In the genomic region with DNA sequence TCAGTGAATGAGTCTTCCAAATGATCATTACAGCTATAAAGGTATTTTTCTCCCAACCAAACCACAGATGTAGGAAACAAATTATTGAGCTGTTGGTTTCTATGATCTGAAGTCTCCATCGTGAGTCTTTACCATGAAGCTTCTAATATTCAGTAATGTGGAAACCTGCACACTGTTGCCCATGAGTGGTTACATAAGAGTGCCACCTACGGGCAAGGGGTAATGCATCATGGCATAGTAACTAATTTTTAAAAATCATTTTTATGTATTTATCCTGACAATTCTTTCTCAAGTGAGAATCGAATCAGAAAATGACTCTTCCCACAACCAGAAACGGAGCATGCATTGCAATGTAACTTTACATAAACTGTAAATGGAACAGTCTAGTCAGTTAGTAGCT, we compare ENCODE assay signal across 17 cellular contexts.
DNase-seq lines count a peak whose midpoint lies in the region; ATAC-seq, FAIRE-seq and TF ChIP-seq lines count a peak whose summit lies in the region.
"Had no signal": no experiment of that assay in that cellular context is flagged by ENCODE, and none has a peak within 500 bp of the region (broad histone marks: within the 10 kb centered on the region; RNA-seq: fewer than 3 reads in every experiment).

No MANE protein-coding gene starts in this region.

- ATAC-seq in HepG2, result no peak

- FAIRE-seq in small intestine (lab: Jason Lieb, UNC) (no peak), HepG2 (lab: Jason Lieb, UNC) (no peak)
- FAIRE-seq: G401.6 had no signal

- H3K4me3 ChIP-seq in SU-DHL-6 (ENCODE audit: insufficient read depth, low read length, poor library complexity, severe bottlenecking) (no peak overlapping the region), small intestine (ENCODE audit: low read depth in 1 of 2, low read length in 2 of 2) (no peak overlapping the region), HepG2 (replicated peaks in 1 of 3; ENCODE audit: insufficient read depth in 1 of 3, low read depth in 2 of 3, low read length in 3 of 3) (no peak overlapping the region)
- H3K4me3 ChIP-seq: dorsolateral prefrontal cortex had no signal

- H3F3A ChIP-seq in SU-DHL-6 (ENCODE audit: insufficient read depth), result no peaks in the 10 kb centered on the region

- no TSS peak for BruUV-seq in HepG2 (replicated peaks; lab: Mats Ljungman, UMichigan)

- intact Hi-C loops in activated naive CD4-positive, alpha-beta T cell treated with anti-CD3 and anti-CD28 coated beads for 36 hours (cut with micrococcal nuclease), result no loop called here
- intact Hi-C loops in HepG2 (cut with micrococcal nuclease; ENCODE audit: unreplicated experiment), result no loop called here

- H3K9me3 ChIP-seq in SU-DHL-6 (ENCODE audit: insufficient read depth, low read length), result no peaks in the 10 kb centered on the region
- H3K9me3 ChIP-seq in small intestine (ENCODE audit: control insufficient read depth, low read depth), result no peaks in the 10 kb centered on the region
- no peaks in the 10 kb centered on the region for H3K9me3 ChIP-seq in HepG2 (ENCODE audit: low read length)
- H3K9me3 ChIP-seq: BE2C had no signal

- no peak overlapping the region for H3K4me3 Mint-ChIP-seq in activated naive CD4-positive, alpha-beta T cell treated with anti-CD3 and anti-CD28 coated beads for 36 hours
- H3K4me3 Mint-ChIP-seq: activated B cell treated with CpG ODN at 0.5 μM for 24 hours; activated T-cell treated with anti-CD3 and anti-CD28 coated beads, Interleukin-2, amount 50 U/mL, for 24 hours had no signal

- TF ChIP-seq EP300 in HepG2 (IDR thresholded peaks at IDR 0.05; ENCODE audit: low read depth in 2 of 2, low read length in 2 of 2) (no peak), HepG2 (CRISPR knock-in tag; IDR thresholded peaks at IDR 0.05; ENCODE audit: borderline replicate concordance) (no peak)

- H3K27ac ChIP-seq in SU-DHL-6 (ENCODE audit: low read depth, low read length) (no peak overlapping the region), small intestine (ENCODE audit: low read depth in 1 of 2, low read length in 1 of 2) (no peak overlapping the region), HepG2 (ENCODE audit: extremely low read length, insufficient read depth, low read length) (no peak overlapping the region)
- H3K27ac ChIP-seq: dorsolateral prefrontal cortex had no signal

- no peaks in the 10 kb centered on the region for H3K36me3 ChIP-seq in SU-DHL-6 (ENCODE audit: low read length)
- no peaks in the 10 kb centered on the region for H3K36me3 ChIP-seq in small intestine (ENCODE audit: control insufficient read depth in 2 of 2, insufficient read depth in 2 of 2, low read length in 2 of 2)
- no peaks in the 10 kb centered on the region for H3K36me3 ChIP-seq in HepG2 (replicated peaks in 1 of 2; ENCODE audit: control insufficient read depth in 1 of 2, insufficient read depth in 2 of 2, low read length in 2 of 2)
- H3K36me3 ChIP-seq: BE2C had no signal

- no peaks in the 10 kb centered on the region for H3K36me3 Mint-ChIP-seq in activated naive CD4-positive, alpha-beta T cell treated with anti-CD3 and anti-CD28 coated beads for 36 hours (ENCODE audit: low read depth)

- H3K4me1 Mint-ChIP-seq in activated naive CD4-positive, alpha-beta T cell treated with anti-CD3 and anti-CD28 coated beads for 36 hours (ENCODE audit: low read depth), result no peaks in the 10 kb centered on the region
- H3K4me1 Mint-ChIP-seq: activated B cell treated with CpG ODN at 0.5 μM for 24 hours had no signal

- H3K9me2 ChIP-seq in SU-DHL-6 (replicated peaks; ENCODE audit: insufficient read depth, low read length), result no peaks in the 10 kb centered on the region

- DNase-seq in activated naive CD4-positive, alpha-beta T cell treated with anti-CD3 and anti-CD28 coated beads for 36 hours, result peak; percentile 14
- DNase-seq in activated naive CD4-positive, alpha-beta T cell treated with Interleukin-2 at 50 U/mL for 16 hours, result no peak
- DNase-seq in HT-29 (ENCODE audit: low spot score) (peak; percentile 28), small intestine (peak; percentile 8), NCI-H146 treated with DMSO at 0.1 percent for 48 hours (lab: John Stamatoyannopoulos, UW; ENCODE audit: unreplicated experiment) (no peak), globus pallidus (ENCODE audit: low spot score) (no peak), HepG2 (ENCODE audit: low spot score) (no peak)
- DNase-seq: activated B cell treated with CpG ODN at 0.5 μM for 24 hours; activated T-cell treated with anti-CD3 and anti-CD28 coated beads, Interleukin-2, amount 50 U/mL, for 24 hours; BE2C; dorsolateral prefrontal cortex; NCI-H1436 treated with DMSO at 0.1 percent for 48 hours; stimulated activated CD4-positive, alpha-beta T cell treated with anti-CD3 and anti-CD28 coated beads, Interleukin-4, amount 100 ng/mL, for 24 hours; stimulated activated naive CD4-positive, alpha-beta T cell had no signal

- H2AFZ ChIP-seq in SU-DHL-6 (ENCODE audit: low read depth, low read length, severe bottlenecking), result no peak overlapping the region
- H2AFZ ChIP-seq in HepG2 (ENCODE audit: low read length), result no peak overlapping the region

- WGBS in small intestine, 3 donors, result 41 to 71% (median 60%) methylated on average over 4 of the region's 4 CpGs
- 2% methylated on average over 4 of the region's 4 CpGs for WGBS in HepG2 (ENCODE audit: low lambda C conversion rate)

- TF ChIP-seq CTCF in SU-DHL-6 (IDR thresholded peaks at IDR 0.05; ENCODE audit: insufficient read depth, low read length, poor library complexity, severe bottlenecking) (peak; percentile 47), HepG2 (CRISPR knock-in tag; IDR thresholded peaks at IDR 0.05) (no peak)

- in situ Hi-C loops in HepG2 (cut with HindIII; ENCODE audit: extremely low pct_ligation_motif_present, low pct_unique_long_range_greater_than_20kb), result no loop called here

- H3K4me1 ChIP-seq in small intestine (ENCODE audit: control insufficient read depth in 2 of 2, insufficient read depth in 1 of 2, low read depth in 1 of 2, low read length in 1 of 2) (no peaks in the 10 kb centered on the region), HepG2 (ENCODE audit: insufficient read depth, low read length) (no peaks in the 10 kb centered on the region)
- H3K4me1 ChIP-seq: BE2C had no signal

- TF ChIP-seq POLR2A in HepG2 (IDR thresholded peaks at IDR 0.05; ENCODE audit: insufficient read depth in 1 of 2, low read depth in 2 of 2, low read length in 2 of 2), result no peak

- H3K27ac Mint-ChIP-seq in activated naive CD4-positive, alpha-beta T cell treated with anti-CD3 and anti-CD28 coated beads for 36 hours, result no peak overlapping the region
- H3K27ac Mint-ChIP-seq: activated B cell treated with CpG ODN at 0.5 μM for 24 hours; activated T-cell treated with anti-CD3 and anti-CD28 coated beads, Interleukin-2, amount 50 U/mL, for 24 hours; progenitor cell of endocrine pancreas had no signal

- POLR2A ChIA-PET in HepG2 (lab: Yijun Ruan, JAX), result no interaction called here

- no peaks in the 10 kb centered on the region for H3K27me3 ChIP-seq in SU-DHL-6 (ENCODE audit: low read length)
- no peaks in the 10 kb centered on the region for H3K27me3 ChIP-seq in small intestine (ENCODE audit: control insufficient read depth in 2 of 2, insufficient read depth in 2 of 2, low read length in 2 of 2)
- no peaks in the 10 kb centered on the region for H3K27me3 ChIP-seq in HepG2 (ENCODE audit: control insufficient read depth in 1 of 2, insufficient read depth in 2 of 2, low read length in 2 of 2)
- H3K27me3 ChIP-seq: BE2C had no signal

- H3K27me3 Mint-ChIP-seq in activated naive CD4-positive, alpha-beta T cell treated with anti-CD3 and anti-CD28 coated beads for 36 hours (ENCODE audit: low read depth), result no peaks in the 10 kb centered on the region
- H3K27me3 Mint-ChIP-seq: activated T-cell treated with anti-CD3 and anti-CD28 coated beads, Interleukin-2, amount 50 U/mL, for 24 hours had no signal

- H4K20me1 ChIP-seq in SU-DHL-6 (ENCODE audit: low read depth, low read length) (no peaks in the 10 kb centered on the region), HepG2 (ENCODE audit: insufficient read depth, low read length) (no peaks in the 10 kb centered on the region)

- TF ChIP-seq RAD21 in HepG2 (CRISPR knock-in tag; IDR thresholded peaks at IDR 0.05), result no peak

- H3K9me3 Mint-ChIP-seq in activated naive CD4-positive, alpha-beta T cell treated with anti-CD3 and anti-CD28 coated beads for 36 hours, result no peaks in the 10 kb centered on the region
- H3K9me3 Mint-ChIP-seq: activated B cell treated with CpG ODN at 0.5 μM for 24 hours; activated T-cell treated with anti-CD3 and anti-CD28 coated beads, Interleukin-2, amount 50 U/mL, for 24 hours had no signal

- CTCF ChIA-PET in activated naive CD4-positive, alpha-beta T cell treated with anti-CD3 and anti-CD28 coated beads for 36 hours (lab: Charles Lee), result interaction anchor here (0.6 to 1.7 kb wide), 8 partner anchors 10 to 266 kb away, joined by 3 to 5 read pairs (median 3); no protein-coding TSS in a partner anchor
- CTCF ChIA-PET in HepG2 (lab: Yijun Ruan, JAX; ENCODE audit: low intra/inter-chr PET ratio, low total read pairs), result no interaction called here

- H3K4me2 ChIP-seq in SU-DHL-6 (ENCODE audit: low read depth, low read length, poor library complexity, severe bottlenecking), result no peak overlapping the region
- no peak overlapping the region for H3K4me2 ChIP-seq in HepG2 (ENCODE audit: low read depth, low read length)

- no peaks in the 10 kb centered on the region for H3K79me2 ChIP-seq in SU-DHL-6 (ENCODE audit: insufficient read depth, low read length)
- no peaks in the 10 kb centered on the region for H3K79me2 ChIP-seq in HepG2 (ENCODE audit: insufficient read depth, low read length)

- H3K9ac ChIP-seq in SU-DHL-6 (ENCODE audit: low read length), result no peak overlapping the region
- no peak overlapping the region for H3K9ac ChIP-seq in HepG2 (ENCODE audit: insufficient read depth, low read depth, low read length)

TF ChIP-seq in HepG2, 621 proteins besides CTCF, POLR2A, EP300 and RAD21:
- no peak for TF ChIP-seq ZNF619 (CRISPR knock-in tag; IDR thresholded peaks at IDR 0.05)
- TF ChIP-seq, protein P1, sequence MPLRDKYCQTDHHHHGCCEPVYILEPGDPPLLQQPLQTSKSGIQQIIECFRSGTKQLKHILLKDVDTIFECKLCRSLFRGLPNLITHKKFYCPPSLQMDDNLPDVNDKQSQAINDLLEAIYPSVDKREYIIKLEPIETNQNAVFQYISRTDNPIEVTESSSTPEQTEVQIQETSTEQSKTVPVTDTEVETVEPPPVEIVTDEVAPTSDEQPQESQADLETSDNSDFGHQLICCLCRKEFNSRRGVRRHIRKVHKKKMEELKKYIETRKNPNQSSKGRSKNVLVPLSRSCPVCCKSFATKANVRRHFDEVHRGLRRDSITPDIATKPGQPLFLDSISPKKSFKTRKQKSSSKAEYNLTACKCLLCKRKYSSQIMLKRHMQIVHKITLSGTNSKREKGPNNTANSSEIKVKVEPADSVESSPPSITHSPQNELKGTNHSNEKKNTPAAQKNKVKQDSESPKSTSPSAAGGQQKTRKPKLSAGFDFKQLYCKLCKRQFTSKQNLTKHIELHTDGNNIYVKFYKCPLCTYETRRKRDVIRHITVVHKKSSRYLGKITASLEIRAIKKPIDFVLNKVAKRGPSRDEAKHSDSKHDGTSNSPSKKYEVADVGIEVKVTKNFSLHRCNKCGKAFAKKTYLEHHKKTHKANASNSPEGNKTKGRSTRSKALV (CRISPR knock-in tag; IDR thresholded peaks at IDR 0.05), result no peak

Comparison
In these comparisons a context has a peak if more than half of its experiments do, and no peak if none do; other contexts are left out.
1. DNase-seq: peak in activated naive CD4-positive, alpha-beta T cell treated with anti-CD3 and anti-CD28 coated beads for 36 hours (single experiment), HT-29 (single experiment) and small intestine (single experiment); none in activated naive CD4-positive, alpha-beta T cell treated with Interleukin-2 at 50 U/mL for 16 hours (single experiment), NCI-H146 treated with DMSO at 0.1 percent for 48 hours (single experiment), globus pallidus (single experiment) and HepG2 (single experiment).